ENCODE assay signal across 8 cellular contexts in genomic region chr5:177389368-177390169, GRCh38. TPM values are rescaled to one million over a fixed set of nuclear protein-coding genes. Genes with fewer than 3 reads are reported as not detected.
A peak's percentile ranks its signal among the peaks of the same experiment; 100 is the strongest.
DNase-seq lines count a peak whose midpoint lies in the region; ATAC-seq, FAIRE-seq and TF ChIP-seq lines count a peak whose summit lies in the region.

No MANE protein-coding gene starts in this region.

- no peaks in the 10 kb centered on the region for H3K9me3 ChIP-seq in endothelial cell of umbilical vein (replicated peaks; ENCODE audit: control insufficient read depth, insufficient read depth, low read length)
- H3K9me3 ChIP-seq in testis: no peaks in the 10 kb centered on the region

- no peak overlapping the region for H2AFZ ChIP-seq in endothelial cell of umbilical vein (ENCODE audit: low read depth, low read length)

- H3K9me1 ChIP-seq in endothelial cell of umbilical vein (replicated peaks; ENCODE audit: control insufficient read depth, extremely low read depth, insufficient read depth, low read length): no peaks in the 10 kb centered on the region

- no peaks in the 10 kb centered on the region for H3K4me1 ChIP-seq in endothelial cell of umbilical vein (ENCODE audit: control insufficient read depth, extremely low read depth, insufficient read depth, low read length)
- no peaks in the 10 kb centered on the region for H3K4me1 ChIP-seq in testis

- peak; percentile 55; the same call in 1 of the 2 replicates for TF ChIP-seq POLR2A in GM12892 (IDR thresholded peaks at IDR 0.05; ENCODE audit: low read depth, low read length)
- TF ChIP-seq POLR2A in endothelial cell of umbilical vein (IDR thresholded peaks at IDR 0.05; ENCODE audit: low read depth, low read length): no peak
- TF ChIP-seq POLR2A in testis (IDR thresholded peaks at IDR 0.05): no peak

- 57 to 61% methylated on average over 18 to 20 of the region's 20 CpGs for WGBS in testis, 2 donors

- TF ChIP-seq CTCF in endothelial cell of umbilical vein (IDR thresholded peaks at IDR 0.05; ENCODE audit: extremely low read depth in 1 of 2, insufficient read depth in 1 of 2, low read depth in 1 of 2, low read length in 2 of 2) (no peak), testis (IDR thresholded peaks at IDR 0.05) (no peak)

- H3K27me3 ChIP-seq in endothelial cell of umbilical vein (ENCODE audit: control insufficient read depth in 2 of 2, insufficient read depth in 2 of 2, low read length in 2 of 2): no peaks in the 10 kb centered on the region
- H3K27me3 ChIP-seq in testis: no peaks in the 10 kb centered on the region

- H3K27ac ChIP-seq in endothelial cell of umbilical vein (ENCODE audit: insufficient read depth, low read depth, low read length): no peak overlapping the region
- H3K27ac ChIP-seq in testis: no peak overlapping the region

- intact Hi-C loops in endothelial cell of umbilical vein (cut with micrococcal nuclease) (loop anchor here (1.0 to 5.0 kb wide), 6 partner anchors 37 to 277 kb away; partner anchors contain the start of genes GRK6, LMAN2 and PDLIM7), testis (cut with DNase I; ENCODE audit: low total_unique reads) (loop anchor here (10.0 kb wide), 1 partner anchor 115 kb away; the partner anchor contains the start of gene DOK3), sciatic nerve (cut with DNase I) (loop anchor here (5.0 kb wide), 1 partner anchor 113 kb away; no protein-coding TSS in a partner anchor)

- H4K20me1 ChIP-seq in endothelial cell of umbilical vein (replicated peaks; ENCODE audit: control insufficient read depth, extremely low read depth, insufficient read depth, low read length): no peaks in the 10 kb centered on the region

- no peak overlapping the region for H3K9ac ChIP-seq in endothelial cell of umbilical vein (replicated peaks; ENCODE audit: extremely low read depth, insufficient read depth, low read length)

- H3K36me3 ChIP-seq in endothelial cell of umbilical vein (ENCODE audit: control insufficient read depth in 2 of 2, extremely low read depth in 1 of 2, insufficient read depth in 2 of 2, low read length in 2 of 2) (no peaks in the 10 kb centered on the region), testis (ENCODE audit: low read depth, missing control alignments) (no peaks in the 10 kb centered on the region)

- FAIRE-seq in GM12892 (lab: Jason Lieb, UNC): peak; percentile 82
- FAIRE-seq in endothelial cell of umbilical vein (lab: Jason Lieb, UNC): peak; percentile 44

- H3K4me3 ChIP-seq in endothelial cell of umbilical vein (replicated peaks in 1 of 3; ENCODE audit: insufficient read depth in 1 of 3, low read depth in 1 of 3, low read length in 3 of 3): no peak overlapping the region
- H3K4me3 ChIP-seq in testis: no peak overlapping the region

- POLR2A ChIA-PET in endothelial cell of umbilical vein (lab: Charles Lee): interaction anchor here (2.7 kb wide), 1 partner anchor 65 kb away, joined by 12 read pairs; no protein-coding TSS in a partner anchor

- CTCF ChIA-PET in endothelial cell of umbilical vein (lab: Charles Lee): interaction anchor here (1.0 to 5.7 kb wide), 20 partner anchors 11 to 276 kb away, joined by 3 to 246 read pairs (median 10); partner anchors contain the start of genes F12, PFN3 and PRR7

- H3K79me2 ChIP-seq in endothelial cell of umbilical vein (ENCODE audit: control insufficient read depth, insufficient read depth, low read length): no peaks in the 10 kb centered on the region

- dilution Hi-C loops in endothelial cell of umbilical vein (cut with MboI; ENCODE audit: extremely low pct_ligation_motif_present, low sequenced_read_pairs): no loop called here

- BruUV-seq in endothelial cell of umbilical vein (replicated peaks; lab: Mats Ljungman, UMichigan): no TSS peak

- H3K4me2 ChIP-seq in endothelial cell of umbilical vein (ENCODE audit: insufficient read depth, low read length): no peak overlapping the region

- no peak for DNase-seq in GM12892 (ENCODE audit: insufficient read length)
- peak; percentile 54 for DNase-seq in UCSD-AML1 (lab: John Stamatoyannopoulos, UW; ENCODE audit: unreplicated experiment)
- DNase-seq in endothelial cell of umbilical vein (ENCODE audit: low read depth, low spot score): no peak
- peak; percentile 97 for DNase-seq in renal cortical epithelial cell (ENCODE audit: low read depth)
- no peak for DNase-seq in testis
- DNase-seq in hypothalamus (lab: John Stamatoyannopoulos, UW): no peak
- DNase-seq in sciatic nerve (ENCODE audit: low spot score): no peak

- ATAC-seq in HG03175 (IDR thresholded peaks at IDR 0.05; ENCODE audit: unreplicated experiment): peak; percentile 49
- ATAC-seq in sciatic nerve: no peak

TF ChIP-seq in endothelial cell of umbilical vein, 7 proteins besides CTCF, POLR2A, EP300 and RAD21 (continues in another document):
- no peak for TF ChIP-seq MYC (IDR thresholded peaks at IDR 0.05; ENCODE audit: low read depth, low read length)
- no peak for TF ChIP-seq GATA2 (IDR thresholded peaks at IDR 0.05; ENCODE audit: insufficient read depth, insufficient read length, low read depth, low read length)

RNA-seq across cellular contexts. Expression of gene SLC34A1, which starts 5.3 kb away (rescaled TPM):
- polyA plus RNA-seq in GM12892 (2012; ENCODE audit: missing spikeins): not detected
- total RNA-seq in endothelial cell of umbilical vein (not detected in 2 replicates), renal cortical epithelial cell (0.05 TPM in 1 of 2 replicates, not detected in the other), testis (under 1 TPM in 1 of 2 donors, not detected in 1; 0.19 TPM), sciatic nerve (not detected)
- polyA plus RNA-seq in endothelial cell of umbilical vein (not detected in 2 replicates), testis (ENCODE audit: insufficient read depth, low read depth, low replicate concordance) (not detected)
- polyA plus RNA-seq in endothelial cell of umbilical vein (2011; cell fraction: cytosol; rRNA removed): not detected in 2 replicates
- polyA plus RNA-seq in endothelial cell of umbilical vein (2011; cell fraction: nucleus; rRNA removed): not detected in 2 replicates
- not detected in 2 replicates for polyA plus RNA-seq in endothelial cell of umbilical vein (2012)
- polyA minus RNA-seq in endothelial cell of umbilical vein: not detected in 2 replicates
- not detected for polyA minus RNA-seq in endothelial cell of umbilical vein (2011; cell fraction: cytosol; rRNA and poly(A)+ RNA removed)
- polyA minus RNA-seq in endothelial cell of umbilical vein (2011; cell fraction: nucleus; rRNA and poly(A)+ RNA removed): not detected in 2 replicates

RNA-seq across cellular contexts. Expression of gene PFN3, which starts 10.9 kb away (rescaled TPM):
- polyA plus RNA-seq in GM12892 (2012; ENCODE audit: missing spikeins): not detected
- not detected in 2 replicates for total RNA-seq in endothelial cell of umbilical vein
- polyA plus RNA-seq in endothelial cell of umbilical vein: not detected in 2 replicates
- not detected in 2 replicates for polyA plus RNA-seq in endothelial cell of umbilical vein (2011; cell fraction: cytosol; rRNA removed)
- polyA plus RNA-seq in endothelial cell of umbilical vein (2011; cell fraction: nucleus; rRNA removed): not detected in 2 replicates
- polyA plus RNA-seq in endothelial cell of umbilical vein (2012): not detected in 2 replicates
- not detected in 2 replicates for polyA minus RNA-seq in endothelial cell of umbilical vein
- polyA minus RNA-seq in endothelial cell of umbilical vein (2011; cell fraction: cytosol; rRNA and poly(A)+ RNA removed): not detected
- polyA minus RNA-seq in endothelial cell of umbilical vein (2011; cell fraction: nucleus; rRNA and poly(A)+ RNA removed): not detected in 2 replicates
- not detected in 2 replicates for total RNA-seq in renal cortical epithelial cell
- 10 to 100 TPM; 27.5 to 45.7 TPM for total RNA-seq in testis
- polyA plus RNA-seq in testis (ENCODE audit: insufficient read depth, low read depth, low replicate concordance): 7.4 TPM
- not detected for total RNA-seq in sciatic nerve

RNA-seq across cellular contexts. Expression of gene F12, which starts 19.8 kb away (rescaled TPM):
- 0.74 TPM for polyA plus RNA-seq in GM12892 (2012; ENCODE audit: missing spikeins)
- 1.00 and 1.4 TPM in 2 replicates for total RNA-seq in endothelial cell of umbilical vein
- polyA plus RNA-seq in endothelial cell of umbilical vein: 1.4 and 2.7 TPM in 2 replicates
- 0.66 and 1.1 TPM in 2 replicates for polyA plus RNA-seq in endothelial cell of umbilical vein (2011; cell fraction: cytosol; rRNA removed)
- polyA plus RNA-seq in endothelial cell of umbilical vein (2011; cell fraction: nucleus; rRNA removed): 0.73 and 0.96 TPM in 2 replicates
- polyA plus RNA-seq in endothelial cell of umbilical vein (2012): 1.6 and 1.7 TPM in 2 replicates
- polyA minus RNA-seq in endothelial cell of umbilical vein: 0.24 and 0.57 TPM in 2 replicates
- 7.9 TPM for polyA minus RNA-seq in endothelial cell of umbilical vein (2011; cell fraction: cytosol; rRNA and poly(A)+ RNA removed)
- 0.29 TPM in 1 of 2 replicates, not detected in the other for polyA minus RNA-seq in endothelial cell of umbilical vein (2011; cell fraction: nucleus; rRNA and poly(A)+ RNA removed)
- total RNA-seq in renal cortical epithelial cell: 3.1 and 5.9 TPM in 2 replicates
- 1 to 10 TPM; 5.3 to 5.8 TPM for total RNA-seq in testis
- polyA plus RNA-seq in testis (ENCODE audit: insufficient read depth, low read depth, low replicate concordance): 4.9 TPM
- 0.49 TPM for total RNA-seq in sciatic nerve

RNA-seq across cellular contexts. Expression of gene RGS14, which starts 31.8 kb away (rescaled TPM):
- polyA plus RNA-seq in GM12892 (2012; ENCODE audit: missing spikeins): 26.0 TPM
- total RNA-seq in endothelial cell of umbilical vein (4.3 and 4.8 TPM in 2 replicates), renal cortical epithelial cell (11.1 and 30.2 TPM in 2 replicates), testis (10 to 100 TPM; 39.2 to 40.5 TPM), sciatic nerve (9.3 TPM)
- polyA plus RNA-seq in endothelial cell of umbilical vein (7.3 and 9.9 TPM in 2 replicates), testis (ENCODE audit: insufficient read depth, low read depth, low replicate concordance) (25.3 TPM)
- 5.6 and 7.6 TPM in 2 replicates for polyA plus RNA-seq in endothelial cell of umbilical vein (2011; cell fraction: cytosol; rRNA removed)
- polyA plus RNA-seq in endothelial cell of umbilical vein (2011; cell fraction: nucleus; rRNA removed): 8.4 and 11.2 TPM in 2 replicates
- 5.1 and 7.5 TPM in 2 replicates for polyA plus RNA-seq in endothelial cell of umbilical vein (2012)
- 4.1 and 4.2 TPM in 2 replicates for polyA minus RNA-seq in endothelial cell of umbilical vein
- polyA minus RNA-seq in endothelial cell of umbilical vein (2011; cell fraction: cytosol; rRNA and poly(A)+ RNA removed): 1.6 TPM
- 2.2 and 3.8 TPM in 2 replicates for polyA minus RNA-seq in endothelial cell of umbilical vein (2011; cell fraction: nucleus; rRNA and poly(A)+ RNA removed)

RNA-seq across cellular contexts. Expression of gene GRK6, which starts 36.9 kb away (rescaled TPM):
- 26.9 TPM for polyA plus RNA-seq in GM12892 (2012; ENCODE audit: missing spikeins)
- total RNA-seq in endothelial cell of umbilical vein (36.4 and 37.0 TPM in 2 replicates), renal cortical epithelial cell (21.3 and 31.1 TPM in 2 replicates), testis (10 to 100 TPM; 51.8 to 57.0 TPM), sciatic nerve (25.0 TPM)
- polyA plus RNA-seq in endothelial cell of umbilical vein (22.9 and 28.9 TPM in 2 replicates), testis (ENCODE audit: insufficient read depth, low read depth, low replicate concordance) (32.6 TPM)
- polyA plus RNA-seq in endothelial cell of umbilical vein (2011; cell fraction: cytosol; rRNA removed): 26.5 and 28.2 TPM in 2 replicates
- 28.5 and 31.3 TPM in 2 replicates for polyA plus RNA-seq in endothelial cell of umbilical vein (2011; cell fraction: nucleus; rRNA removed)
- polyA plus RNA-seq in endothelial cell of umbilical vein (2012): 20.7 and 22.4 TPM in 2 replicates
- 17.0 and 32.8 TPM in 2 replicates for polyA minus RNA-seq in endothelial cell of umbilical vein
- 11.3 TPM for polyA minus RNA-seq in endothelial cell of umbilical vein (2011; cell fraction: cytosol; rRNA and poly(A)+ RNA removed)
- 14.8 and 26.7 TPM in 2 replicates for polyA minus RNA-seq in endothelial cell of umbilical vein (2011; cell fraction: nucleus; rRNA and poly(A)+ RNA removed)

Comparison
In these comparisons a context has a peak if more than half of its experiments do, and no peak if none do; other contexts are left out.
1. DNase-seq: peak in UCSD-AML1 (single experiment) and renal cortical epithelial cell (single experiment); none in GM12892 (single experiment), endothelial cell of umbilical vein (single experiment), testis (single experiment), hypothalamus (0 of 51) and sciatic nerve (single experiment).
2. RNA of gene PFN3, which starts 10.9 kb away (total RNA-seq): 27.5 to 45.7 TPM in testis; not detected in endothelial cell of umbilical vein, not detected in renal cortical epithelial cell and not detected in sciatic nerve (single experiment); every median in the first group is over 10 times any median in the second.